ENCODE assay signal across 10 cellular contexts in the genomic region with DNA sequence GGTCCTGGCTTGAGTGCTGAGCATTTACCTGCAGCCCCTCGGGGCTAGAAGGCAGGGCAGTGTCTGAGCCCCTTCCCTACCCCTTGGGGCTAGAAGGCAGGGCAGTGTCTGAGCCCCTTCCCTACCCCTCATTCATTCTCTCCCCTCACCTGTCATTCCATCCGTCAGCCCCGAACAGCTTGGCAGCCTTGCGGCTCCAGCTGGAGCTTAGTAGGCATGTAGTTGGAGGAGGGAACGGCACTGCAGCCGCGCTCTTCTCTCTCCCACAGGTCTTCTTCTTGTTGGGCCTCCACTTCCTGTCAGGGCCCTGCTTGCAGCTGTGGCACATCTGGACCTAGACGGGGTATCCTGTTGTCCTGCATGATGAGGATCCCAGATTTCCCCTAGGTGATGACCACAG. TPM values are rescaled to one million over a fixed set of nuclear protein-coding genes. Genes with fewer than 3 reads are reported as not detected.
DNase-seq lines count a peak whose midpoint lies in the region; ATAC-seq, FAIRE-seq and TF ChIP-seq lines count a peak whose summit lies in the region.
"Had no signal": no experiment of that assay in that cellular context is flagged by ENCODE, and none has a peak within 500 bp of the region (broad histone marks: within the 10 kb centered on the region; RNA-seq: fewer than 3 reads in every experiment).

No MANE protein-coding gene starts in this region.

- no peaks in the 10 kb centered on the region for H3K9me3 ChIP-seq in heart left ventricle
- H3K9me3 ChIP-seq in muscle layer of colon (ENCODE audit: low read length): no peaks in the 10 kb centered on the region
- H3K9me3 ChIP-seq in thymus (ENCODE audit: control insufficient read depth): no peaks in the 10 kb centered on the region
- H3K9me3 ChIP-seq: upper lobe of left lung had no signal

- peak overlapping the region in 11 of 12 donors; percentile 42 to 82 (median 70) for H3K27ac ChIP-seq in heart left ventricle
- H3K27ac ChIP-seq in muscle layer of colon (ENCODE audit: low read depth, low read length): peak overlapping the region; percentile 37
- H3K27ac ChIP-seq in thymus (ENCODE audit: low read depth): peak overlapping the region; percentile 38

- H3K9ac ChIP-seq in muscle layer of colon (ENCODE audit: low read length): no peak overlapping the region

- no peaks in the 10 kb centered on the region for H3K9me3 Mint-ChIP-seq in activated T-helper 1 cell treated with anti-CD3 and anti-CD28 coated beads, Interleukin-12 subunit alpha, Interleukin-12 subunit beta, Interleukin-2, Interleukin-4 antibody, amounts not matched to agents 30 ng/mL and 10 ng/mL and 1 ng/mL, durations not matched to agents 14 hours and 24 hours and 36 hours
- peaks cover 0 to 2% (median 0%) of the 10 kb centered on the region in 7 donors for H3K9me3 Mint-ChIP-seq in CD14-positive monocyte

- peak overlapping the region; percentile 63 for H3K27ac Mint-ChIP-seq in activated T-helper 1 cell treated with anti-CD3 and anti-CD28 coated beads, Interleukin-12 subunit alpha, Interleukin-12 subunit beta, Interleukin-2, Interleukin-4 antibody, amounts not matched to agents 30 ng/mL and 10 ng/mL and 1 ng/mL, durations not matched to agents 14 hours and 24 hours and 36 hours
- peak overlapping the region in 1 of 7 donors; percentile 44 for H3K27ac Mint-ChIP-seq in CD14-positive monocyte

- no peak for TF ChIP-seq POLR2A in heart left ventricle (IDR thresholded peaks at IDR 0.05)

- H3K36me3 ChIP-seq in heart left ventricle (no peaks in the 10 kb centered on the region), muscle layer of colon (ENCODE audit: insufficient read depth, low read length) (no peaks in the 10 kb centered on the region), thymus (ENCODE audit: control insufficient read depth, insufficient read depth) (peaks cover 4% of the 10 kb centered on the region)
- H3K36me3 ChIP-seq: upper lobe of left lung had no signal

- intact Hi-C loops in heart left ventricle (cut with DNase I): no loop called here
- intact Hi-C loops in cardiac septum (cut with DNase I): no loop called here
- intact Hi-C loops in activated T-helper 1 cell treated with anti-CD3 and anti-CD28 coated beads, Interleukin-12 subunit alpha, Interleukin-12 subunit beta, Interleukin-2, Interleukin-4 antibody, amounts not matched to agents 30 ng/mL and 10 ng/mL and 1 ng/mL, durations not matched to agents 14 hours and 24 hours and 36 hours (cut with micrococcal nuclease): no loop called here
- intact Hi-C loops in CD14-positive monocyte (cut with micrococcal nuclease): no loop called here

- DNase-seq in heart left ventricle: no peak
- no peak for DNase-seq in cardiac septum (ENCODE audit: low spot score)
- DNase-seq in activated T-helper 1 cell treated with anti-CD3 and anti-CD28 coated beads, Interleukin-12 subunit alpha, Interleukin-12 subunit beta, Interleukin-2, Interleukin-4 antibody, amounts not matched to agents 30 ng/mL and 10 ng/mL and 1 ng/mL, durations not matched to agents 14 hours and 24 hours and 36 hours (ENCODE audit: low spot score): no peak
- DNase-seq in HTR-8/SVneo (ENCODE audit: insufficient read length, low spot score): no peak
- DNase-seq in CD14-positive monocyte (ENCODE audit: low spot score): no peak
- DNase-seq: upper lobe of left lung had no signal

- peaks cover 15% of the 10 kb centered on the region for H3K36me3 Mint-ChIP-seq in activated T-helper 1 cell treated with anti-CD3 and anti-CD28 coated beads, Interleukin-12 subunit alpha, Interleukin-12 subunit beta, Interleukin-2, Interleukin-4 antibody, amounts not matched to agents 30 ng/mL and 10 ng/mL and 1 ng/mL, durations not matched to agents 14 hours and 24 hours and 36 hours (ENCODE audit: low read depth)
- H3K36me3 Mint-ChIP-seq in CD14-positive monocyte: peaks cover 7 to 42% of the 10 kb centered on the region in 2 donors

- H3K4me3 Mint-ChIP-seq in activated T-helper 1 cell treated with anti-CD3 and anti-CD28 coated beads, Interleukin-12 subunit alpha, Interleukin-12 subunit beta, Interleukin-2, Interleukin-4 antibody, amounts not matched to agents 30 ng/mL and 10 ng/mL and 1 ng/mL, durations not matched to agents 14 hours and 24 hours and 36 hours: peak overlapping the region; percentile 34
- H3K4me3 Mint-ChIP-seq in CD14-positive monocyte: peak overlapping the region in 1 of 2 donors; percentile 39

- 30 to 36% (median 33%) methylated on average over 8 of the region's 8 CpGs for whole genome bisulfite sequencing in heart left ventricle, 4 donors
- 86% methylated on average over 8 of the region's 8 CpGs for WGBS in thymus

- H3K4me3 ChIP-seq in heart left ventricle: peak overlapping the region in 3 of 12 donors; percentile 2 to 9 (median 4)
- peak overlapping the region in 1 of 2 donors; percentile 16 for H3K4me3 ChIP-seq in muscle layer of colon (ENCODE audit: low read depth in 1 of 2, low read length in 2 of 2)
- no peak overlapping the region for H3K4me3 ChIP-seq in thymus (ENCODE audit: low read length)
- H3K4me3 ChIP-seq: upper lobe of left lung had no signal

- H3K27me3 ChIP-seq in heart left ventricle (no peaks in the 10 kb centered on the region), muscle layer of colon (ENCODE audit: control insufficient read depth in 1 of 2, insufficient read depth in 2 of 2, low read length in 2 of 2) (no peaks in the 10 kb centered on the region), thymus (ENCODE audit: control insufficient read depth, insufficient read depth) (no peaks in the 10 kb centered on the region)
- H3K27me3 ChIP-seq: upper lobe of left lung had no signal

- no peak for TF ChIP-seq CTCF in heart left ventricle (IDR thresholded peaks at IDR 0.05)
- no peak for TF ChIP-seq CTCF in CD14-positive monocyte (IDR thresholded peaks at IDR 0.05)

- H3K4me1 Mint-ChIP-seq in activated T-helper 1 cell treated with anti-CD3 and anti-CD28 coated beads, Interleukin-12 subunit alpha, Interleukin-12 subunit beta, Interleukin-2, Interleukin-4 antibody, amounts not matched to agents 30 ng/mL and 10 ng/mL and 1 ng/mL, durations not matched to agents 14 hours and 24 hours and 36 hours (ENCODE audit: low read depth): peaks cover 88% of the 10 kb centered on the region
- peaks cover 88% of the 10 kb centered on the region for H3K4me1 Mint-ChIP-seq in CD14-positive monocyte

- peaks cover 45 to 99% (median 92%) of the 10 kb centered on the region in 12 donors for H3K4me1 ChIP-seq in heart left ventricle
- peaks cover 83% of the 10 kb centered on the region for H3K4me1 ChIP-seq in muscle layer of colon (ENCODE audit: insufficient read depth, low read length)
- H3K4me1 ChIP-seq in thymus (ENCODE audit: control insufficient read depth, insufficient read depth, low read length): peaks cover 42% of the 10 kb centered on the region

- ATAC-seq in heart left ventricle (peak in 2 of 4 donors; percentile 10 to 36), HG03139 (IDR thresholded peaks at IDR 0.05; ENCODE audit: unreplicated experiment) (no peak)

- H3K27me3 Mint-ChIP-seq in activated T-helper 1 cell treated with anti-CD3 and anti-CD28 coated beads, Interleukin-12 subunit alpha, Interleukin-12 subunit beta, Interleukin-2, Interleukin-4 antibody, amounts not matched to agents 30 ng/mL and 10 ng/mL and 1 ng/mL, durations not matched to agents 14 hours and 24 hours and 36 hours (ENCODE audit: insufficient read depth): no peaks in the 10 kb centered on the region
- no peaks in the 10 kb centered on the region for H3K27me3 Mint-ChIP-seq in CD14-positive monocyte (ENCODE audit: low read depth in 3 of 3)

- no peak for FAIRE-seq in HTR-8/SVneo (lab: Jason Lieb, UNC)
- FAIRE-seq: islet of Langerhans had no signal

RNA-seq across cellular contexts. Expression of a gene that starts 22.1 kb away (rescaled TPM):
- total RNA-seq in heart left ventricle (100 to 1,000 TPM; 163 to 327 (median 223) TPM), cardiac septum (242 TPM)
- polyA plus RNA-seq in heart left ventricle (100 to 1,000 TPM; 126 to 227 TPM), thymus (72.3 TPM), CD14-positive monocyte (1 to 10 TPM; 1.6 to 2.2 TPM)
- total RNA-seq in activated T-helper 1 cell treated with anti-CD3 and anti-CD28 coated beads, Interleukin-12 subunit alpha, Interleukin-12 subunit beta, Interleukin-2, Interleukin-4 antibody, amounts not matched to agents 30 ng/mL and 10 ng/mL and 1 ng/mL, durations not matched to agents 14 hours and 24 hours and 36 hours: 117 and 120 TPM in 2 replicates
